8 cellular contexts compared by ENCODE assay signal in genomic region chr5:78162253-78162862, GRCh38.
DNase-seq lines count a peak whose midpoint lies in the region; ATAC-seq, FAIRE-seq and TF ChIP-seq lines count a peak whose summit lies in the region.

No MANE protein-coding gene starts in this region.

- no peak for FAIRE-seq in urothelium cell line (lab: Jason Lieb, UNC)

- H3K27ac Mint-ChIP-seq in immature natural killer cell, result no peak overlapping the region

- peaks cover 16 to 27% (median 26%) of the 10 kb centered on the region in 3 donors for H3K36me3 Mint-ChIP-seq in immature natural killer cell

- H3K4me3 Mint-ChIP-seq in immature natural killer cell, result no peak overlapping the region

- H3K4me1 Mint-ChIP-seq in immature natural killer cell, result peaks cover 2 to 9% of the 10 kb centered on the region in 2 donors

- H3K27me3 Mint-ChIP-seq in immature natural killer cell (ENCODE audit: low read depth in 3 of 3), result no peaks in the 10 kb centered on the region

- peak; percentile 76 for TF ChIP-seq CTCF in LNCaP clone FGC (IDR thresholded peaks at IDR 0.05; ENCODE audit: control insufficient read depth, extremely low read depth, insufficient read depth)

- DNase-seq in NCI-H2227 (lab: John Stamatoyannopoulos, UW; ENCODE audit: unreplicated experiment) (peak; percentile 11), NCI-H2227 treated with DMSO at 0.1 percent for 48 hours (lab: John Stamatoyannopoulos, UW) (no peak), LNCaP clone FGC (ENCODE audit: low read depth) (peak; percentile 33), immature natural killer cell (peak; percentile 3 to 15 (median 6)), urothelium cell line (ENCODE audit: low spot score) (peak; percentile 3)

- H3K9me3 Mint-ChIP-seq in immature natural killer cell, result no peaks in the 10 kb centered on the region

- no peak overlapping the region for H3K4me3 ChIP-seq in LNCaP clone FGC (ENCODE audit: low read depth, low read length)

- ATAC-seq in SK-N-SH treated with all-trans-retinoic acid at 6 μM for 48 hours (peak; percentile 56; the same call in 1 of the 3 replicates), GM19324 (IDR thresholded peaks at IDR 0.05; ENCODE audit: low FRiP score, unreplicated experiment) (no peak), HG02571 (IDR thresholded peaks at IDR 0.05; ENCODE audit: unreplicated experiment) (no peak)

TF ChIP-seq in SK-N-SH treated with all-trans-retinoic acid at 6 μM for 48 hours, 23 proteins besides CTCF, POLR2A, EP300 and RAD21:
- TF ChIP-seq ZFP3 (CRISPR knock-in tag; IDR thresholded peaks at IDR 0.05) (no peak), ISL1 (CRISPR knock-in tag; IDR thresholded peaks at IDR 0.05) (no peak), CSDC2 (CRISPR knock-in tag; IDR thresholded peaks at IDR 0.05) (no peak), TSHZ2 (CRISPR knock-in tag; IDR thresholded peaks at IDR 0.05) (no peak), ARNTL (CRISPR knock-in tag; IDR thresholded peaks at IDR 0.05; ENCODE audit: borderline replicate concordance, low read depth) (no peak), POU6F1 (CRISPR knock-in tag; IDR thresholded peaks at IDR 0.05; ENCODE audit: borderline replicate concordance, low read depth) (no peak), ZFP30 (CRISPR knock-in tag; IDR thresholded peaks at IDR 0.05) (no peak)
TF ChIP-seq in SK-N-SH treated with all-trans-retinoic acid at 6 μM for 48 hours: peak in this region for 0.
